Comparison of ENCODE assay signal across 19 cellular contexts in the genomic region with DNA sequence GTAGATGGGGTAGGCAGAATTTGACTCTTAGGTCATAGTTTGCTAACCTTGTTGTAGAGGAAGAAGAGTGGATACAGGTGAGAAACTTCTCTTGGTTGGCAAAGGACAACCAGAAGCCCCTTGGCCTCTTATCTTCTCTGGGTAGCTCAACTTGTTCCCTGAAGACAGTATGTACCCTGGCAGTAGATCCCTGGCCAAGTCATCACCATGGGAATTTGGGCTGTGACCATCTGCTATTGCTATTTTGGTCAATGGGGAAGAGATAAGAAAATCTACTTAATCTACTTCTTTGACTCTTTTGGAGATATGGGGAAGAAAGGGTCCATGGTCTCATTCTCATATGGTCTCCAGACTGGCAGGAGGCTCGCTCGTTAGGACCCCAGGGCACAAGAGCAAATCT.
DNase-seq lines count a peak whose midpoint lies in the region; ATAC-seq and TF ChIP-seq lines count a peak whose summit lies in the region.
"Had no signal": no experiment of that assay in that cellular context is flagged by ENCODE, and none has a peak within 500 bp of the region (broad histone marks: within the 10 kb centered on the region; RNA-seq: fewer than 3 reads in every experiment).

No MANE protein-coding gene starts in this region.

- no peak overlapping the region for H3K4ac ChIP-seq in IMR-90 (ENCODE audit: low read depth, low read length)
- H3K4ac ChIP-seq in mesenchymal stem cell (ENCODE audit: low read depth in 1 of 2, low read length in 2 of 2) = no peak overlapping the region

- H3K4me1 ChIP-seq in IMR-90 (ENCODE audit: control insufficient read depth, insufficient read depth, low read length) (peaks cover 17% of the 10 kb centered on the region), mesenchymal stem cell (ENCODE audit: control insufficient read depth, insufficient read depth, low read depth, low read length) (peaks cover 17% of the 10 kb centered on the region)
- H3K4me1 ChIP-seq: BE2C, Peyer's patch had no signal

- no peak overlapping the region for H4K91ac ChIP-seq in IMR-90 (ENCODE audit: insufficient read depth, low read depth, low read length)
- H4K91ac ChIP-seq in mesenchymal stem cell (ENCODE audit: low read length) = no peak overlapping the region

- H3K4me2 ChIP-seq in IMR-90 (ENCODE audit: low read depth, low read length) (no peak overlapping the region), mesenchymal stem cell (ENCODE audit: low read length, poor library complexity, severe bottlenecking) (no peak overlapping the region)

- H3K79me1 ChIP-seq in IMR-90 (ENCODE audit: low read depth in 1 of 2, low read length in 2 of 2) = peaks cover 0 to 5% of the 10 kb centered on the region in 2 experiments; a peak in 1 of 4 replicates
- peaks cover 2% of the 10 kb centered on the region for H3K79me1 ChIP-seq in mesenchymal stem cell (replicated peaks; ENCODE audit: low read length, poor library complexity, severe bottlenecking)

- CTCF ChIA-PET in IMR-90 (lab: Yijun Ruan, JAX) = interaction anchor here (1.2 kb wide), 1 partner anchor 10 kb away, joined by 3 read pairs; no protein-coding TSS in a partner anchor

- no CpG with 5 or more reads among the region's 2 CpGs for WGBS in IMR-90 (ENCODE audit: extremely low coverage in 2 of 2, insufficient read length in 1 of 2), 2 experiments
- WGBS in mesenchymal stem cell = no CpG with 5 or more reads among the region's 2 CpGs

- no peak overlapping the region for H3K56ac ChIP-seq in IMR-90 (ENCODE audit: extremely low read depth, insufficient read depth, low read length)

- H3K4me3 ChIP-seq in IMR-90 (ENCODE audit: insufficient read depth, low read depth, low read length) (no peak overlapping the region), mesenchymal stem cell (ENCODE audit: insufficient read depth in 1 of 2, low read depth in 1 of 2, low read length in 2 of 2) (no peak overlapping the region)
- H3K4me3 ChIP-seq: K562, Peyer's patch had no signal

- ATAC-seq in IMR-90 (ENCODE audit: low read depth) = no peak
- ATAC-seq in HG03432 (IDR thresholded peaks at IDR 0.05; ENCODE audit: unreplicated experiment) = no peak
- ATAC-seq: HepG2, K562 had no signal

- H3K27ac ChIP-seq in IMR-90 (ENCODE audit: insufficient read depth, low read length) (no peak overlapping the region), mesenchymal stem cell (ENCODE audit: low read length, poor library complexity, severe bottlenecking) (no peak overlapping the region)
- H3K27ac ChIP-seq: Peyer's patch had no signal

- H4K8ac ChIP-seq in IMR-90 (ENCODE audit: low read depth in 2 of 2, low read length in 2 of 2) = no peak overlapping the region
- H4K8ac ChIP-seq in mesenchymal stem cell (ENCODE audit: low read length) = no peak overlapping the region

- H2BK120ac ChIP-seq in IMR-90 (ENCODE audit: low read depth, low read length) = no peak overlapping the region
- H2BK120ac ChIP-seq in mesenchymal stem cell (ENCODE audit: low read depth, low read length) = no peak overlapping the region

- H2BK20ac ChIP-seq in IMR-90 (ENCODE audit: low read depth, low read length) = peak overlapping the region; percentile 5; the same call in 1 of the 2 replicates

- H3K9ac ChIP-seq in IMR-90 (ENCODE audit: low read depth, low read length) = no peak overlapping the region
- H3K9ac ChIP-seq in mesenchymal stem cell (ENCODE audit: low read length) = no peak overlapping the region

- H3K9me3 ChIP-seq in IMR-90 (ENCODE audit: control insufficient read depth, insufficient read depth, low read length) = no peaks in the 10 kb centered on the region
- no peaks in the 10 kb centered on the region for H3K9me3 ChIP-seq in mesenchymal stem cell (ENCODE audit: control insufficient read depth, low read length)
- H3K9me3 ChIP-seq: BE2C, Peyer's patch had no signal

- no peaks in the 10 kb centered on the region for H3K27me3 ChIP-seq in IMR-90 (ENCODE audit: control insufficient read depth, insufficient read depth, low read length)
- H3K27me3 ChIP-seq in mesenchymal stem cell (ENCODE audit: control insufficient read depth in 1 of 2, insufficient read depth in 1 of 2, low read length in 2 of 2) = no peaks in the 10 kb centered on the region
- H3K27me3 ChIP-seq: BE2C, Peyer's patch had no signal

- DNase-seq in IMR-90 (no peak), amniotic epithelial cell (ENCODE audit: low read depth) (peak; percentile 23), mesenchymal stem cell (no peak), erythroblast (lab: John Stamatoyannopoulos, UW) (no peak), T-helper 2 cell (no peak), NCI-H2107 treated with DMSO at 0.1 percent for 48 hours (lab: John Stamatoyannopoulos, UW; ENCODE audit: unreplicated experiment) (no peak)
- DNase-seq: BE2C; Calu3; CD8-positive, alpha-beta memory T cell; NCI-H1105 treated with DMSO at 0.1 percent for 48 hours; NCI-H146; NCI-H1930; NCI-H446 treated with DMSO at 0.1 percent for 48 hours; NCI-H526; Peyer's patch; SHP77 treated with DMSO at 0.1 percent for 48 hours had no signal

- BruUV-seq in IMR-90 (replicated peaks; lab: Mats Ljungman, UMichigan) = no TSS peak

- H2BK5ac ChIP-seq in IMR-90 (ENCODE audit: low read depth, low read length, poor library complexity, severe bottlenecking) (no peak overlapping the region), mesenchymal stem cell (ENCODE audit: low read depth, low read length, poor library complexity, severe bottlenecking) (no peak overlapping the region)

- no peak overlapping the region for H3K23ac ChIP-seq in IMR-90 (ENCODE audit: low read depth, low read length)
- H3K23ac ChIP-seq in mesenchymal stem cell (ENCODE audit: low read length in 2 of 2) = no peak overlapping the region

- H3K36me3 ChIP-seq in IMR-90 (ENCODE audit: control insufficient read depth, insufficient read depth, low read length) (no peaks in the 10 kb centered on the region), mesenchymal stem cell (ENCODE audit: control insufficient read depth in 1 of 2, insufficient read depth in 2 of 2, low read depth in 1 of 2, low read length in 2 of 2) (no peaks in the 10 kb centered on the region)
- H3K36me3 ChIP-seq: BE2C, Peyer's patch had no signal

- no peak for TF ChIP-seq RAD21 in IMR-90 (IDR thresholded peaks at IDR 0.05; ENCODE audit: low read length)

- no peak overlapping the region for H4K5ac ChIP-seq in IMR-90 (ENCODE audit: low read depth, low read length)

- POLR2A ChIA-PET in IMR-90 (lab: Charles Lee; ENCODE audit: unreplicated experiment) = no interaction called here

- H2AK5ac ChIP-seq in IMR-90 (ENCODE audit: low read depth, low read length) (0 out of 2 replicates have a peak overlapping the region, but pooled peaks have one; percentile 4), mesenchymal stem cell (ENCODE audit: low read length, severe bottlenecking) (peak overlapping the region; percentile 9)

- in situ Hi-C loops in IMR-90 (cut with MboI; ENCODE audit: low sequenced_read_pairs) = no loop called here

- TF ChIP-seq CTCF in IMR-90 (conservative IDR thresholded peaks at IDR 0.05; ENCODE audit: low read depth, low read length) = no peak

- H2AK9ac ChIP-seq in IMR-90 (replicated peaks; ENCODE audit: low read depth, low read length, poor library complexity) = no peak overlapping the region

- H2BK15ac ChIP-seq in IMR-90 (ENCODE audit: low read depth, low read length) = no peak overlapping the region
- no peak overlapping the region for H2BK15ac ChIP-seq in mesenchymal stem cell (ENCODE audit: low read depth, poor library complexity, severe bottlenecking)

- intact Hi-C loops in IMR-90 (cut with micrococcal nuclease) = no loop called here

- H2AFZ ChIP-seq in IMR-90 (replicated peaks; ENCODE audit: low read length, poor library complexity) = no peak overlapping the region
- H2AFZ ChIP-seq in mesenchymal stem cell (ENCODE audit: low read depth, low read length) = no peak overlapping the region

- H3K18ac ChIP-seq in IMR-90 (ENCODE audit: low read depth, low read length) (no peak overlapping the region), mesenchymal stem cell (ENCODE audit: low read depth in 1 of 2, low read length in 2 of 2) (no peak overlapping the region)

- dilution Hi-C loops in IMR-90 (cut with HindIII; ENCODE audit: low sequenced_read_pairs, unreplicated experiment) = no loop called here

- H3K14ac ChIP-seq in IMR-90 (replicated peaks; ENCODE audit: low read depth, low read length) (0 out of 2 replicates have a peak overlapping the region, but pooled peaks have one; percentile 7), mesenchymal stem cell (ENCODE audit: low read length in 2 of 2) (no peak overlapping the region)

- no peak for TF ChIP-seq POLR2A in IMR-90 (IDR thresholded peaks at IDR 0.05; ENCODE audit: low read depth, low read length)
- TF ChIP-seq POLR2A in erythroblast (IDR thresholded peaks at IDR 0.05; ENCODE audit: low read length) = no peak

- no peaks in the 10 kb centered on the region for H4K20me1 ChIP-seq in IMR-90 (ENCODE audit: insufficient read depth, low read length)

- H2BK12ac ChIP-seq in mesenchymal stem cell (ENCODE audit: low read length in 2 of 2) = no peak overlapping the region

- peaks cover 21% of the 10 kb centered on the region for H3K9me1 ChIP-seq in IMR-90 (ENCODE audit: insufficient read depth, low read length)

TF ChIP-seq in IMR-90, 13 proteins besides CTCF, POLR2A, EP300 and RAD21 (continues in another document):
- TF ChIP-seq MXI1 (IDR thresholded peaks at IDR 0.05; ENCODE audit: borderline replicate concordance, low read depth, low read length) (no peak), RCOR1 (IDR thresholded peaks at IDR 0.05; ENCODE audit: insufficient replicate concordance, low read length) (no peak), RFX5 (IDR thresholded peaks at IDR 0.05; ENCODE audit: low read depth, low read length) (no peak), MAZ (IDR thresholded peaks at IDR 0.05; ENCODE audit: borderline replicate concordance, low read depth, low read length) (no peak), NFE2L2 (IDR thresholded peaks at IDR 0.05; ENCODE audit: low read depth, low read length) (no peak)
- TF ChIP-seq, protein P1, sequence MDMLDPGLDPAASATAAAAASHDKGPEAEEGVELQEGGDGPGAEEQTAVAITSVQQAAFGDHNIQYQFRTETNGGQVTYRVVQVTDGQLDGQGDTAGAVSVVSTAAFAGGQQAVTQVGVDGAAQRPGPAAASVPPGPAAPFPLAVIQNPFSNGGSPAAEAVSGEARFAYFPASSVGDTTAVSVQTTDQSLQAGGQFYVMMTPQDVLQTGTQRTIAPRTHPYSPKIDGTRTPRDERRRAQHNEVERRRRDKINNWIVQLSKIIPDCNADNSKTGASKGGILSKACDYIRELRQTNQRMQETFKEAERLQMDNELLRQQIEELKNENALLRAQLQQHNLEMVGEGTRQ (IDR thresholded peaks at IDR 0.05; ENCODE audit: low read depth, low read length) = no peak
- TF ChIP-seq, protein P2, sequence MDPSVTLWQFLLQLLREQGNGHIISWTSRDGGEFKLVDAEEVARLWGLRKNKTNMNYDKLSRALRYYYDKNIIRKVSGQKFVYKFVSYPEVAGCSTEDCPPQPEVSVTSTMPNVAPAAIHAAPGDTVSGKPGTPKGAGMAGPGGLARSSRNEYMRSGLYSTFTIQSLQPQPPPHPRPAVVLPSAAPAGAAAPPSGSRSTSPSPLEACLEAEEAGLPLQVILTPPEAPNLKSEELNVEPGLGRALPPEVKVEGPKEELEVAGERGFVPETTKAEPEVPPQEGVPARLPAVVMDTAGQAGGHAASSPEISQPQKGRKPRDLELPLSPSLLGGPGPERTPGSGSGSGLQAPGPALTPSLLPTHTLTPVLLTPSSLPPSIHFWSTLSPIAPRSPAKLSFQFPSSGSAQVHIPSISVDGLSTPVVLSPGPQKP (IDR thresholded peaks at IDR 0.05; ENCODE audit: borderline replicate concordance, low read depth, low read length) = no peak
